In the genomic region with DNA sequence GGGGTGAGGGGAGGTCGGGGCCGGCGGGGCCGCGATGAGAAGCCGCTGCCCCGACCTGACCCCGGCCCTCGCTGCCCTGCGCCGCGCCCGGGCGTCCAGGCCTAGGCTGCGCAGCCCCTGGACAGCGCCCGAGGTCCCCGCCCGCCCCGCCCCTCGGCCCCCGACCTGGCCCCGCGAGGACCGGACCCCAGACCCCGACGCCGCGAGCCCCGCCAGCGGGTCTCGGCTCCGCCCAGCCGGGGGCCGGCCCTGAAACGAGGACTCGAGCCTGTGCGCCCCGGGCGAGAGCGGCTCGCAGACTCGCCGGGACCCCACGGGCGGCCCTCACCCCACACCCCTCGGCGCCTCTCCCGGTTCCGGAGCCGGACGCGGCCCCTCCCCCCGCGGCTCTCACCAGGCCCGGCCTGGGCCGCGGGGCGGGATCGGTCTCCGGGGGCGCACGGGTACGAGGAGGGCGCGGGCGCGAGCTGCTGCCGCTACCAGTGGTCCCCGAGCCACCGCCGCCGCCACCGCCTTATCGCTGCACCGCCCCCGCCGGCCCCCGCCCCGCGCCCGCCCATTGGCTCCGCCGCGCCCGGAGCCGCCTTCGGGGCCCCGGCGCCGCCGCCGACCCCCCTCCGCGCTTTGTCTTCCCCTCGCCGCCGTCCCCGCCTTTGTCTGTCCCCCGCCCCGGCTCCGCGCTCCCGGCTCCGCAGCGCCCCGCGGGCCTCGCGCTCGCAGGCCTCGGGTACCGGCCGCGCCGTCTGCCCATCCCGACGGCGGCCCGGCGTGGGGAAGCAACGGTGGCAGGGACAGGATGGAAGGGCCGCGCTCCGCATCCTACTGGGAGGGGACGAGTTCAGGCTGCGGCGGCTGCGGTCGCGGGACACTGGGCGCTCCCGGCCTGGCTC, we compare ENCODE assay signal across 2 cellular contexts.
A peak's percentile ranks its signal among the peaks of the same experiment; 100 is the strongest.
TF ChIP-seq lines count a peak whose summit lies in the region.

A gene (minus strand): TSS at position 488 of the 890 bp plus-strand sequence. CDS start 827 bp downstream, outside the sequence.

TF ChIP-seq in A549, 52 proteins besides CTCF, POLR2A, EP300 and RAD21 (continued from another document):
- TF ChIP-seq, protein P1, sequence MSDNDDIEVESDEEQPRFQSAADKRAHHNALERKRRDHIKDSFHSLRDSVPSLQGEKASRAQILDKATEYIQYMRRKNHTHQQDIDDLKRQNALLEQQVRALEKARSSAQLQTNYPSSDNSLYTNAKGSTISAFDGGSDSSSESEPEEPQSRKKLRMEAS (IDR thresholded peaks at IDR 0.05) = 0 out of 2 replicates have a peak, but pooled peaks have one; percentile 16
- no peak for TF ChIP-seq HOXA7 (CRISPR knock-in tag; IDR thresholded peaks at IDR 0.05)

TF ChIP-seq in SK-N-SH treated with all-trans-retinoic acid at 6 μM for 48 hours, 23 proteins besides CTCF, POLR2A, EP300 and RAD21 (continued from another document):
- TF ChIP-seq, protein P2, sequence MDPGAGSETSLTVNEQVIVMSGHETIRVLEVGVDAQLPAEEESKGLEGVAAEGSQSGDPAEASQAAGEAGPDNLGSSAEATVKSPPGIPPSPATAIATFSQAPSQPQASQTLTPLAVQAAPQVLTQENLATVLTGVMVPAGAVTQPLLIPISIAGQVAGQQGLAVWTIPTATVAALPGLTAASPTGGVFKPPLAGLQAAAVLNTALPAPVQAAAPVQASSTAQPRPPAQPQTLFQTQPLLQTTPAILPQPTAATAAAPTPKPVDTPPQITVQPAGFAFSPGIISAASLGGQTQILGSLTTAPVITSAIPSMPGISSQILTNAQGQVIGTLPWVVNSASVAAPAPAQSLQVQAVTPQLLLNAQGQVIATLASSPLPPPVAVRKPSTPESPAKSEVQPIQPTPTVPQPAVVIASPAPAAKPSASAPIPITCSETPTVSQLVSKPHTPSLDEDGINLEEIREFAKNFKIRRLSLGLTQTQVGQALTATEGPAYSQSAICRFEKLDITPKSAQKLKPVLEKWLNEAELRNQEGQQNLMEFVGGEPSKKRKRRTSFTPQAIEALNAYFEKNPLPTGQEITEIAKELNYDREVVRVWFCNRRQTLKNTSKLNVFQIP (CRISPR knock-in tag; IDR thresholded peaks at IDR 0.05; ENCODE audit: borderline replicate concordance, low read depth) = no peak
- TF ChIP-seq ZFP3 (CRISPR knock-in tag; IDR thresholded peaks at IDR 0.05) = no peak
- TF ChIP-seq TOX (CRISPR knock-in tag; IDR thresholded peaks at IDR 0.05; ENCODE audit: borderline replicate concordance) = no peak
TF ChIP-seq in SK-N-SH treated with all-trans-retinoic acid at 6 μM for 48 hours: peak in this region for 0.
